ENCODE assay signal across 1 cellular context in genomic region chr15:31216210-31216911, GRCh38.
TF ChIP-seq lines count a peak whose summit lies in the region.

No MANE protein-coding gene starts in this region.

TF ChIP-seq in HepG2, 621 proteins besides CTCF, POLR2A, EP300 and RAD21 (continued from another document and continues in another):
- TF ChIP-seq ZHX2 (IDR thresholded peaks at IDR 0.05; ENCODE audit: low read depth) (no peak), ZHX2 (CRISPR knock-in tag; IDR thresholded peaks at IDR 0.05; ENCODE audit: borderline replicate concordance) (no peak), ZFP1 (CRISPR knock-in tag; IDR thresholded peaks at IDR 0.05) (no peak), ZNF44 (CRISPR knock-in tag; IDR thresholded peaks at IDR 0.05) (no peak), FOXA1 (IDR thresholded peaks at IDR 0.05) (no peak), FOXA1 (CRISPR knock-in tag; IDR thresholded peaks at IDR 0.05) (no peak; the same call in 1 of the 2 replicates), ZBTB20 (CRISPR knock-in tag; IDR thresholded peaks at IDR 0.05; ENCODE audit: borderline replicate concordance, low read depth) (no peak), ZSCAN20 (CRISPR knock-in tag; IDR thresholded peaks at IDR 0.05; ENCODE audit: borderline replicate concordance) (no peak), ZNF777 (CRISPR knock-in tag; IDR thresholded peaks at IDR 0.05) (no peak), SALL1 (CRISPR knock-in tag; IDR thresholded peaks at IDR 0.05) (peak; percentile 56), RCOR2 (CRISPR knock-in tag; IDR thresholded peaks at IDR 0.05) (no peak), ZFP36L2 (CRISPR knock-in tag; IDR thresholded peaks at IDR 0.05) (no peak), HNF4A (CRISPR knock-in tag; IDR thresholded peaks at IDR 0.05) (peak; percentile 71), ZNF747 (CRISPR knock-in tag; IDR thresholded peaks at IDR 0.05; ENCODE audit: borderline replicate concordance) (no peak), ZZZ3 (CRISPR knock-in tag; IDR thresholded peaks at IDR 0.05; ENCODE audit: borderline replicate concordance) (no peak), ZNF639 (CRISPR knock-in tag; conservative IDR thresholded peaks at IDR 0.05) (no peak), ZNF251 (CRISPR knock-in tag; IDR thresholded peaks at IDR 0.05) (no peak), ZNF776 (CRISPR knock-in tag; IDR thresholded peaks at IDR 0.05) (no peak), MTERF4 (CRISPR knock-in tag; IDR thresholded peaks at IDR 0.05) (no peak), KLF6 (CRISPR knock-in tag; IDR thresholded peaks at IDR 0.05) (peak; percentile 49; the same call in 1 of the 2 replicates), ARID2 (CRISPR knock-in tag; IDR thresholded peaks at IDR 0.05; ENCODE audit: borderline replicate concordance) (no peak), BCL3 (CRISPR knock-in tag; IDR thresholded peaks at IDR 0.05) (no peak), GLMP (CRISPR knock-in tag; IDR thresholded peaks at IDR 0.05; ENCODE audit: borderline replicate concordance) (no peak), SIN3B (IDR thresholded peaks at IDR 0.05; ENCODE audit: low read length) (no peak), TRAFD1 (CRISPR knock-in tag; IDR thresholded peaks at IDR 0.05; ENCODE audit: borderline replicate concordance) (no peak), HOXA9 (CRISPR knock-in tag; IDR thresholded peaks at IDR 0.05; ENCODE audit: borderline replicate concordance) (no peak), ZNF652 (CRISPR knock-in tag; IDR thresholded peaks at IDR 0.05; ENCODE audit: borderline replicate concordance, low read depth) (no peak), ZNF879 (CRISPR knock-in tag; IDR thresholded peaks at IDR 0.05) (no peak), ZNF30 (CRISPR knock-in tag; IDR thresholded peaks at IDR 0.05) (0 out of 2 replicates have a peak, but pooled peaks have one; percentile 65), ZC3H4 (CRISPR knock-in tag; IDR thresholded peaks at IDR 0.05; ENCODE audit: borderline replicate concordance) (no peak), NFKB2 (CRISPR knock-in tag; IDR thresholded peaks at IDR 0.05; ENCODE audit: borderline replicate concordance) (0 out of 2 replicates have a peak, but pooled peaks have one; percentile 29), ZNF567 (CRISPR knock-in tag; IDR thresholded peaks at IDR 0.05; ENCODE audit: borderline replicate concordance) (0 out of 2 replicates have a peak, but pooled peaks have one; percentile 35), ZMYM4 (CRISPR knock-in tag; IDR thresholded peaks at IDR 0.05) (peak; percentile 63; the same call in 1 of the 2 replicates), HDAC6 (IDR thresholded peaks at IDR 0.05; ENCODE audit: low read depth, low read length) (no peak), MAFK (conservative IDR thresholded peaks at IDR 0.05 in 1 of 2, IDR thresholded peaks at IDR 0.05 in 1 of 2; ENCODE audit: low read length in 2 of 2) (no peak), ZNF275 (CRISPR knock-in tag; IDR thresholded peaks at IDR 0.05; ENCODE audit: borderline replicate concordance) (no peak), ZNF572 (CRISPR knock-in tag; IDR thresholded peaks at IDR 0.05) (no peak), SSRP1 (CRISPR knock-in tag; IDR thresholded peaks at IDR 0.05) (no peak), ATF7 (IDR thresholded peaks at IDR 0.05) (no peak), ATF7 (CRISPR knock-in tag; IDR thresholded peaks at IDR 0.05) (no peak), ETS1 (CRISPR knock-in tag; IDR thresholded peaks at IDR 0.05) (no peak), SRY (CRISPR knock-in tag; IDR thresholded peaks at IDR 0.05) (no peak), PAXIP1 (CRISPR knock-in tag; conservative IDR thresholded peaks at IDR 0.05) (no peak; the same call in 1 of the 2 replicates), SNAPC5 (CRISPR knock-in tag; IDR thresholded peaks at IDR 0.05; ENCODE audit: borderline replicate concordance) (no peak), ATF1 (CRISPR knock-in tag; IDR thresholded peaks at IDR 0.05) (no peak), BORCS8-MEF2B (CRISPR knock-in tag; IDR thresholded peaks at IDR 0.05) (no peak; the same call in 1 of the 2 replicates), KMT2B (CRISPR knock-in tag; IDR thresholded peaks at IDR 0.05) (no peak), TCF12 (IDR thresholded peaks at IDR 0.05) (no peak), TCF12 (CRISPR knock-in tag; IDR thresholded peaks at IDR 0.05) (no peak), ZNF816 (CRISPR knock-in tag; IDR thresholded peaks at IDR 0.05; ENCODE audit: borderline replicate concordance) (no peak), NBN (conservative IDR thresholded peaks at IDR 0.05) (no peak), ZFP37 (CRISPR knock-in tag; IDR thresholded peaks at IDR 0.05; ENCODE audit: borderline replicate concordance) (peak; percentile 48; the same call in 1 of the 2 replicates), CHD2 (IDR thresholded peaks at IDR 0.05; ENCODE audit: low read depth, low read length) (no peak), KDM5B (CRISPR knock-in tag; IDR thresholded peaks at IDR 0.05; ENCODE audit: borderline replicate concordance) (no peak)
